1 cellular context compared by ENCODE assay signal in genomic region chr10:103457176-103457712, GRCh38.
TF ChIP-seq lines count a peak whose summit lies in the region.

No MANE protein-coding gene starts in this region.

TF ChIP-seq in SK-N-SH treated with all-trans-retinoic acid at 6 μM for 48 hours, 23 proteins besides CTCF, POLR2A, EP300 and RAD21 (continued from another document):
- TF ChIP-seq POU6F1 (CRISPR knock-in tag; IDR thresholded peaks at IDR 0.05; ENCODE audit: borderline replicate concordance, low read depth) (no peak), ZNF70 (CRISPR knock-in tag; IDR thresholded peaks at IDR 0.05) (no peak), RARB (CRISPR knock-in tag; IDR thresholded peaks at IDR 0.05) (no peak), CSDC2 (CRISPR knock-in tag; IDR thresholded peaks at IDR 0.05) (no peak), ZC3H10 (CRISPR knock-in tag; IDR thresholded peaks at IDR 0.05) (no peak), TCF4 (CRISPR knock-in tag; IDR thresholded peaks at IDR 0.05; ENCODE audit: borderline replicate concordance) (no peak), TSHZ2 (CRISPR knock-in tag; IDR thresholded peaks at IDR 0.05) (no peak), CSRNP3 (CRISPR knock-in tag; IDR thresholded peaks at IDR 0.05) (no peak), ESRRG (CRISPR knock-in tag; IDR thresholded peaks at IDR 0.05) (no peak), PATZ1 (CRISPR knock-in tag; IDR thresholded peaks at IDR 0.05; ENCODE audit: borderline replicate concordance) (no peak), TOX (CRISPR knock-in tag; IDR thresholded peaks at IDR 0.05; ENCODE audit: borderline replicate concordance) (no peak)
